20 cellular contexts compared by ENCODE assay signal in the genomic region with DNA sequence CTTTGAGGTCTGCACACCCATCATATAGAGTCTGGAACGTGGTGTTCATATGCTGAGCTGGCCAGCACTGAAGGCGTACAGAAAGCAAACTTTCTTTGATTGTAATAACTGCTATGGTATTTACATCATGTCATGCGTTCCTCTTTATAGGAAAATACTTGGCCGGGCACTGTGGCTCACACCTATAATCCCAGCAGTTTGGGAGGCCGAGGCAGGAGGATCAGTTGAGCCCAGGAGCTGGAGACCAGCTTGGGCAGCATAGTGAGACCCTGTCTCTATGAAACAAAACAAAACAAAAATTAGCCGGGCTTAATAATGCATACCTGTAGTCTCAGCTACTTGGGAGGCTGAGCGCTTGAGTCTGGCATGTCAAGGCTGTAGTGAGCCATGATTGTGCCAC. TPM values are rescaled to one million over a fixed set of nuclear protein-coding genes. Genes with fewer than 3 reads are reported as not detected.
DNase-seq lines count a peak whose midpoint lies in the region; ATAC-seq, FAIRE-seq and TF ChIP-seq lines count a peak whose summit lies in the region.
"Had no signal": no experiment of that assay in that cellular context is flagged by ENCODE, and none has a peak within 500 bp of the region (broad histone marks: within the 10 kb centered on the region; RNA-seq: fewer than 3 reads in every experiment).

No MANE protein-coding gene starts in this region.

- no peak overlapping the region for H3K27ac ChIP-seq in HepG2 (ENCODE audit: extremely low read length, insufficient read depth, low read length)
- H3K27ac ChIP-seq in right lobe of liver, result no peak overlapping the region
- H3K27ac ChIP-seq: 22Rv1; A549; BLaER1 treated with 17β-estradiol and CSF1 and Interleukin-3, amounts not matched to agents 10 nM and 100 nM; GM23248 had no signal

- H3K36me3 ChIP-seq in HepG2 (replicated peaks in 1 of 2; ENCODE audit: control insufficient read depth in 1 of 2, insufficient read depth in 2 of 2, low read length in 2 of 2) (peaks cover 5 to 6% of the 10 kb centered on the region in 2 experiments; a peak in 2 of 5 replicates), right lobe of liver (peaks cover 0 to 10% (median 4%) of the 10 kb centered on the region in 4 donors)

- H3K36me3 Mint-ChIP-seq in neural crest cell (ENCODE audit: low read depth), result peaks cover 7% of the 10 kb centered on the region
- peaks cover 16 to 21% of the 10 kb centered on the region in 2 donors for H3K36me3 Mint-ChIP-seq in stimulated activated naive B cell treated with anti-CD40 and anti-IgM and Interleukin-4, amounts not matched to agents 10 μg/mL and 1 μg/mL and 100 μg/mL, for 72 hours
- H3K36me3 Mint-ChIP-seq: IgD-negative memory B cell had no signal

- peaks cover 64% of the 10 kb centered on the region for H3K4me1 ChIP-seq in HepG2 (ENCODE audit: insufficient read depth, low read length)
- H3K4me1 ChIP-seq in right lobe of liver, result peaks cover 0 to 19% (median 4%) of the 10 kb centered on the region in 4 donors

- no peaks in the 10 kb centered on the region for H4K20me1 ChIP-seq in HepG2 (ENCODE audit: insufficient read depth, low read length)

- no peak overlapping the region for H3K27ac Mint-ChIP-seq in neural crest cell (ENCODE audit: unreplicated experiment)
- peak overlapping the region; percentile 25 for H3K27ac Mint-ChIP-seq in stimulated activated naive B cell treated with anti-CD40 and anti-IgM and Interleukin-4, amounts not matched to agents 10 μg/mL and 1 μg/mL and 100 μg/mL, for 72 hours
- H3K27ac Mint-ChIP-seq: CD8-positive, alpha-beta T cell had no signal

- no peak overlapping the region for H2AFZ ChIP-seq in HepG2 (ENCODE audit: low read length)
- H2AFZ ChIP-seq: GM23248 had no signal

- peaks cover 35% of the 10 kb centered on the region for H3K4me1 Mint-ChIP-seq in neural crest cell
- H3K4me1 Mint-ChIP-seq in stimulated activated naive B cell treated with anti-CD40 and anti-IgM and Interleukin-4, amounts not matched to agents 10 μg/mL and 1 μg/mL and 100 μg/mL, for 72 hours, result peaks cover 34 to 55% of the 10 kb centered on the region in 2 donors

- intact Hi-C loops in HepG2 (cut with micrococcal nuclease; ENCODE audit: unreplicated experiment), result no loop called here
- intact Hi-C loops in right lobe of liver (cut with DNase I), result no loop called here

- H3K27me3 ChIP-seq in HepG2 (ENCODE audit: control insufficient read depth in 1 of 2, insufficient read depth in 2 of 2, low read length in 2 of 2) (no peaks in the 10 kb centered on the region), right lobe of liver (no peaks in the 10 kb centered on the region)

- 95% methylated on average over 7 of the region's 7 CpGs for WGBS in HepG2 (ENCODE audit: low lambda C conversion rate)
- WGBS in right lobe of liver (ENCODE audit: insufficient coverage, low coverage, low lambda C conversion rate, missing lambda C conversion rate), result 88% methylated on average over 7 of the region's 7 CpGs

- DNase-seq in HepG2 (ENCODE audit: low spot score), result no peak
- no peak for DNase-seq in right lobe of liver
- no peak for DNase-seq in neural crest cell (ENCODE audit: low read depth, low spot score)
- no peak for DNase-seq in stimulated activated naive B cell treated with anti-CD40 and anti-IgM and Interleukin-4, amounts not matched to agents 10 μg/mL and 1 μg/mL and 100 μg/mL, for 72 hours
- no peak for DNase-seq in NCI-H1930 (lab: John Stamatoyannopoulos, UW)
- no peak for DNase-seq in ecto neural progenitor cell (ENCODE audit: low spot score)
- DNase-seq in SHP77 (lab: John Stamatoyannopoulos, UW), result no peak
- DNase-seq: Calu3; CD8-positive, alpha-beta T cell; DND-41; GM23248; KBM-7 had no signal

- H3K79me2 ChIP-seq in HepG2 (ENCODE audit: insufficient read depth, low read length), result no peaks in the 10 kb centered on the region

- no peaks in the 10 kb centered on the region for H3K9me3 ChIP-seq in HepG2 (ENCODE audit: low read length)
- H3K9me3 ChIP-seq in right lobe of liver, result no peaks in the 10 kb centered on the region
- H3K9me3 ChIP-seq: A549; BLaER1 treated with 17β-estradiol and CSF1 and Interleukin-3, amounts not matched to agents 10 nM and 100 nM; HAP-1 had no signal

- no peak overlapping the region for H3K4me3 ChIP-seq in HepG2 (replicated peaks in 1 of 3; ENCODE audit: insufficient read depth in 1 of 3, low read depth in 2 of 3, low read length in 3 of 3)
- no peak overlapping the region for H3K4me3 ChIP-seq in right lobe of liver
- H3K4me3 ChIP-seq: A549; BLaER1 treated with 17β-estradiol and CSF1 and Interleukin-3, amounts not matched to agents 10 nM and 100 nM; GM23248; HAP-1 had no signal

- H3K4me3 Mint-ChIP-seq in neural crest cell, result peak overlapping the region; percentile 68
- H3K4me3 Mint-ChIP-seq in stimulated activated naive B cell treated with anti-CD40 and anti-IgM and Interleukin-4, amounts not matched to agents 10 μg/mL and 1 μg/mL and 100 μg/mL, for 72 hours, result no peak overlapping the region
- H3K4me3 Mint-ChIP-seq: CD8-positive, alpha-beta T cell had no signal

- TF ChIP-seq EP300 in HepG2 (IDR thresholded peaks at IDR 0.05; ENCODE audit: low read depth in 2 of 2, low read length in 2 of 2) (no peak), HepG2 (CRISPR knock-in tag; IDR thresholded peaks at IDR 0.05; ENCODE audit: borderline replicate concordance) (no peak)

- TF ChIP-seq POLR2A in HepG2 (IDR thresholded peaks at IDR 0.05; ENCODE audit: insufficient read depth in 1 of 2, low read depth in 2 of 2, low read length in 2 of 2) (no peak), right lobe of liver (IDR thresholded peaks at IDR 0.05) (no peak)

- TF ChIP-seq CTCF in HepG2 (CRISPR knock-in tag; IDR thresholded peaks at IDR 0.05) (no peak), right lobe of liver (IDR thresholded peaks at IDR 0.05) (no peak), neural crest cell (conservative IDR thresholded peaks at IDR 0.05) (no peak)

- H3K9me3 Mint-ChIP-seq in neural crest cell, result no peaks in the 10 kb centered on the region
- H3K9me3 Mint-ChIP-seq in stimulated activated naive B cell treated with anti-CD40 and anti-IgM and Interleukin-4, amounts not matched to agents 10 μg/mL and 1 μg/mL and 100 μg/mL, for 72 hours, result no peaks in the 10 kb centered on the region
- H3K9me3 Mint-ChIP-seq: CD8-positive, alpha-beta T cell; IgD-negative memory B cell had no signal

- POLR2A ChIA-PET in HepG2 (lab: Yijun Ruan, JAX), result interaction anchor here (3.7 kb wide), 1 partner anchor 15 kb away, joined by 17 read pairs; the partner anchor contains the start of gene PPIB

- TF ChIP-seq RAD21 in HepG2 (CRISPR knock-in tag; IDR thresholded peaks at IDR 0.05), result no peak

- no peak overlapping the region for H3K9ac ChIP-seq in HepG2 (ENCODE audit: insufficient read depth, low read depth, low read length)
- H3K9ac ChIP-seq: BLaER1 treated with 17β-estradiol and CSF1 and Interleukin-3, amounts not matched to agents 10 nM and 100 nM; GM23248 had no signal

- no TSS peak for BruUV-seq in HepG2 (replicated peaks; lab: Mats Ljungman, UMichigan)

- in situ Hi-C loops in HepG2 (cut with HindIII; ENCODE audit: extremely low pct_ligation_motif_present, low pct_unique_long_range_greater_than_20kb), result no loop called here

- ATAC-seq in HepG2 (no peak), right lobe of liver (no peak)
- ATAC-seq in stimulated activated naive B cell treated with anti-CD40 and anti-IgM and Interleukin-4, amounts not matched to agents 10 μg/mL and 1 μg/mL and 100 μg/mL, for 72 hours (replicated peaks), result no peak
- ATAC-seq: A549; CD8-positive, alpha-beta T cell had no signal

- H3K27me3 Mint-ChIP-seq in neural crest cell (ENCODE audit: low read depth), result peaks cover 23% of the 10 kb centered on the region
- H3K27me3 Mint-ChIP-seq in stimulated activated naive B cell treated with anti-CD40 and anti-IgM and Interleukin-4, amounts not matched to agents 10 μg/mL and 1 μg/mL and 100 μg/mL, for 72 hours, result no peaks in the 10 kb centered on the region
- H3K27me3 Mint-ChIP-seq: IgD-negative memory B cell had no signal

- CTCF ChIA-PET in HepG2 (lab: Yijun Ruan, JAX; ENCODE audit: low intra/inter-chr PET ratio, low total read pairs), result no interaction called here

- FAIRE-seq in HepG2 (lab: Jason Lieb, UNC), result no peak
- FAIRE-seq: A549, G401.6, GM12891, HTR-8/SVneo had no signal

- H3K4me2 ChIP-seq in HepG2 (ENCODE audit: low read depth, low read length), result no peak overlapping the region
- H3K4me2 ChIP-seq: A549 had no signal

RNA-seq across cellular contexts. Expression of gene SNX22, which starts 3.4 kb away (rescaled TPM):
- 3.1 and 5.5 TPM in 2 replicates for total RNA-seq in HepG2 (2016; rRNA removed; fragmentation: Illumina TruSeq; extraction: Trizol)
- total RNA-seq in HepG2 (2016; cell fraction: cytosol; rRNA removed; fragmentation: Illumina TruSeq; extraction: Trizol; ENCODE audit: low read depth), result 1.2 TPM in 2 replicates
- 3.8 and 4.8 TPM in 2 replicates for total RNA-seq in HepG2 (2016; cell fraction: insoluble cytoplasmic fraction; rRNA removed; fragmentation: Illumina TruSeq; extraction: Trizol)
- total RNA-seq in HepG2 (2016; cell fraction: membrane; rRNA removed; fragmentation: Illumina TruSeq; extraction: Trizol), result 1.7 and 2.0 TPM in 2 replicates
- 5.3 and 5.7 TPM in 2 replicates for total RNA-seq in HepG2 (2016; cell fraction: nucleus; rRNA removed; fragmentation: Illumina TruSeq; extraction: Trizol)
- polyA plus RNA-seq in HepG2 (2011; rRNA removed), result 2.3 and 2.4 TPM in 2 replicates
- polyA plus RNA-seq in HepG2 (2011; cell fraction: cytosol; rRNA removed), result 1.00 and 1.3 TPM in 2 replicates
- 10.3 and 12.4 TPM in 2 replicates for polyA plus RNA-seq in HepG2 (2011; cell fraction: nucleus; rRNA removed)
- 2.3 and 2.6 TPM in 2 replicates for polyA plus RNA-seq in HepG2 (2012)
- 1.4 TPM in 2 replicates for polyA plus RNA-seq in HepG2 (2016; cell fraction: cytosol; fragmentation: Illumina TruSeq; extraction: Trizol; ENCODE audit: low read depth)
- polyA plus RNA-seq in HepG2 (2016; cell fraction: insoluble cytoplasmic fraction; fragmentation: Illumina TruSeq; extraction: Trizol; ENCODE audit: low read depth), result 3.3 and 4.2 TPM in 2 replicates
- polyA plus RNA-seq in HepG2 (2016; cell fraction: membrane; fragmentation: Illumina TruSeq; extraction: Trizol; ENCODE audit: low read depth), result 1.9 and 2.2 TPM in 2 replicates
- 11.9 and 12.0 TPM in 2 replicates for polyA plus RNA-seq in HepG2 (2016; cell fraction: nucleus; fragmentation: Illumina TruSeq; extraction: Trizol; ENCODE audit: insufficient read depth, low read depth)
- 0.68 and 5.4 TPM in 2 replicates for polyA minus RNA-seq in HepG2 (2011; rRNA and poly(A)+ RNA removed; ENCODE audit: low replicate concordance)
- 0.40 and 1.1 TPM in 2 replicates for polyA minus RNA-seq in HepG2 (2011; cell fraction: cytosol; rRNA and poly(A)+ RNA removed)
- polyA minus RNA-seq in HepG2 (2011; cell fraction: nucleus; rRNA and poly(A)+ RNA removed), result 7.0 TPM in 2 replicates
- 1 to 10 TPM in 5 of 6 experiments, under 1 TPM in 1; 0.43 to 4.2 (median 1.6) TPM for total RNA-seq in right lobe of liver
- total RNA-seq in neural crest cell, result 12.7 and 12.9 TPM in 2 replicates
- total RNA-seq: GM23248 had no signal

RNA-seq across cellular contexts. Expression of gene PPIB, which starts 14.7 kb away (rescaled TPM):
- 476 and 882 TPM in 2 replicates for total RNA-seq in HepG2 (2016; rRNA removed; fragmentation: Illumina TruSeq; extraction: Trizol)
- 310 and 329 TPM in 2 replicates for total RNA-seq in HepG2 (2016; cell fraction: cytosol; rRNA removed; fragmentation: Illumina TruSeq; extraction: Trizol; ENCODE audit: low read depth)
- 469 and 893 TPM in 2 replicates for total RNA-seq in HepG2 (2016; cell fraction: insoluble cytoplasmic fraction; rRNA removed; fragmentation: Illumina TruSeq; extraction: Trizol)
- total RNA-seq in HepG2 (2016; cell fraction: membrane; rRNA removed; fragmentation: Illumina TruSeq; extraction: Trizol), result 263 and 284 TPM in 2 replicates
- 653 and 716 TPM in 2 replicates for total RNA-seq in HepG2 (2016; cell fraction: nucleus; rRNA removed; fragmentation: Illumina TruSeq; extraction: Trizol)
- 720 and 780 TPM in 2 replicates for polyA plus RNA-seq in HepG2 (2011; rRNA removed)
- 860 and 980 TPM in 2 replicates for polyA plus RNA-seq in HepG2 (2011; cell fraction: cytosol; rRNA removed)
- 242 and 249 TPM in 2 replicates for polyA plus RNA-seq in HepG2 (2011; cell fraction: nucleus; rRNA removed)
- 536 and 675 TPM in 2 replicates for polyA plus RNA-seq in HepG2 (2012)
- polyA plus RNA-seq in HepG2 (2016; cell fraction: cytosol; fragmentation: Illumina TruSeq; extraction: Trizol; ENCODE audit: low read depth), result 356 and 376 TPM in 2 replicates
- 548 and 588 TPM in 2 replicates for polyA plus RNA-seq in HepG2 (2016; cell fraction: insoluble cytoplasmic fraction; fragmentation: Illumina TruSeq; extraction: Trizol; ENCODE audit: low read depth)
- 269 and 288 TPM in 2 replicates for polyA plus RNA-seq in HepG2 (2016; cell fraction: membrane; fragmentation: Illumina TruSeq; extraction: Trizol; ENCODE audit: low read depth)
- 1,346 and 1,446 TPM in 2 replicates for polyA plus RNA-seq in HepG2 (2016; cell fraction: nucleus; fragmentation: Illumina TruSeq; extraction: Trizol; ENCODE audit: insufficient read depth, low read depth)
- 378 and 425 TPM in 2 replicates for polyA minus RNA-seq in HepG2 (2011; rRNA and poly(A)+ RNA removed; ENCODE audit: low replicate concordance)
- polyA minus RNA-seq in HepG2 (2011; cell fraction: cytosol; rRNA and poly(A)+ RNA removed), result 221 and 246 TPM in 2 replicates
- polyA minus RNA-seq in HepG2 (2011; cell fraction: nucleus; rRNA and poly(A)+ RNA removed), result 88.7 and 104 TPM in 2 replicates
- 100 to 1,000 TPM; 276 to 535 (median 474) TPM for total RNA-seq in right lobe of liver
- total RNA-seq in neural crest cell, result 398 and 406 TPM in 2 replicates

RNA-seq across cellular contexts. Expression of gene SNX1, which starts 52.4 kb away (rescaled TPM):
- total RNA-seq in HepG2 (2016; rRNA removed; fragmentation: Illumina TruSeq; extraction: Trizol) (29.3 and 58.2 TPM in 2 replicates), right lobe of liver (10 to 100 TPM; 40.7 to 71.1 (median 59.8) TPM), neural crest cell (104 and 131 TPM in 2 replicates)
- total RNA-seq in HepG2 (2016; cell fraction: cytosol; rRNA removed; fragmentation: Illumina TruSeq; extraction: Trizol; ENCODE audit: low read depth), result 12.4 and 14.5 TPM in 2 replicates
- total RNA-seq in HepG2 (2016; cell fraction: insoluble cytoplasmic fraction; rRNA removed; fragmentation: Illumina TruSeq; extraction: Trizol), result 28.7 and 54.5 TPM in 2 replicates
- total RNA-seq in HepG2 (2016; cell fraction: membrane; rRNA removed; fragmentation: Illumina TruSeq; extraction: Trizol), result 20.0 and 22.0 TPM in 2 replicates
- total RNA-seq in HepG2 (2016; cell fraction: nucleus; rRNA removed; fragmentation: Illumina TruSeq; extraction: Trizol), result 37.1 and 41.6 TPM in 2 replicates
- 60.1 and 63.5 TPM in 2 replicates for polyA plus RNA-seq in HepG2 (2011; rRNA removed)
- 48.1 and 49.3 TPM in 2 replicates for polyA plus RNA-seq in HepG2 (2011; cell fraction: cytosol; rRNA removed)
- polyA plus RNA-seq in HepG2 (2011; cell fraction: nucleus; rRNA removed), result 116 and 118 TPM in 2 replicates
- polyA plus RNA-seq in HepG2 (2012), result 46.7 and 52.1 TPM in 2 replicates
- polyA plus RNA-seq in HepG2 (2016; cell fraction: cytosol; fragmentation: Illumina TruSeq; extraction: Trizol; ENCODE audit: low read depth), result 14.2 and 16.4 TPM in 2 replicates
- polyA plus RNA-seq in HepG2 (2016; cell fraction: insoluble cytoplasmic fraction; fragmentation: Illumina TruSeq; extraction: Trizol; ENCODE audit: low read depth), result 117 and 119 TPM in 2 replicates
- 22.7 and 27.4 TPM in 2 replicates for polyA plus RNA-seq in HepG2 (2016; cell fraction: membrane; fragmentation: Illumina TruSeq; extraction: Trizol; ENCODE audit: low read depth)
- polyA plus RNA-seq in HepG2 (2016; cell fraction: nucleus; fragmentation: Illumina TruSeq; extraction: Trizol; ENCODE audit: insufficient read depth, low read depth), result 118 and 124 TPM in 2 replicates
- 89.7 and 117 TPM in 2 replicates for polyA minus RNA-seq in HepG2 (2011; rRNA and poly(A)+ RNA removed; ENCODE audit: low replicate concordance)
- 36.7 and 43.3 TPM in 2 replicates for polyA minus RNA-seq in HepG2 (2011; cell fraction: cytosol; rRNA and poly(A)+ RNA removed)
- 56.4 and 70.6 TPM in 2 replicates for polyA minus RNA-seq in HepG2 (2011; cell fraction: nucleus; rRNA and poly(A)+ RNA removed)

RNA-seq across cellular contexts. Expression of gene CIAO2A, which starts 54.5 kb away (rescaled TPM):
- 100 and 114 TPM in 2 replicates for total RNA-seq in HepG2 (2016; rRNA removed; fragmentation: Illumina TruSeq; extraction: Trizol)
- total RNA-seq in HepG2 (2016; cell fraction: cytosol; rRNA removed; fragmentation: Illumina TruSeq; extraction: Trizol; ENCODE audit: low read depth), result 117 and 120 TPM in 2 replicates
- 104 and 128 TPM in 2 replicates for total RNA-seq in HepG2 (2016; cell fraction: insoluble cytoplasmic fraction; rRNA removed; fragmentation: Illumina TruSeq; extraction: Trizol)
- 188 and 189 TPM in 2 replicates for total RNA-seq in HepG2 (2016; cell fraction: membrane; rRNA removed; fragmentation: Illumina TruSeq; extraction: Trizol)
- total RNA-seq in HepG2 (2016; cell fraction: nucleus; rRNA removed; fragmentation: Illumina TruSeq; extraction: Trizol), result 45.9 and 47.2 TPM in 2 replicates
- 60.7 and 83.0 TPM in 2 replicates for polyA plus RNA-seq in HepG2 (2011; rRNA removed)
- polyA plus RNA-seq in HepG2 (2011; cell fraction: cytosol; rRNA removed), result 47.8 and 57.9 TPM in 2 replicates
- polyA plus RNA-seq in HepG2 (2011; cell fraction: nucleus; rRNA removed), result 10.1 and 17.2 TPM in 2 replicates
- 66.7 and 86.2 TPM in 2 replicates for polyA plus RNA-seq in HepG2 (2012)
- 136 and 156 TPM in 2 replicates for polyA plus RNA-seq in HepG2 (2016; cell fraction: cytosol; fragmentation: Illumina TruSeq; extraction: Trizol; ENCODE audit: low read depth)
- polyA plus RNA-seq in HepG2 (2016; cell fraction: insoluble cytoplasmic fraction; fragmentation: Illumina TruSeq; extraction: Trizol; ENCODE audit: low read depth), result 144 and 157 TPM in 2 replicates
- 185 and 196 TPM in 2 replicates for polyA plus RNA-seq in HepG2 (2016; cell fraction: membrane; fragmentation: Illumina TruSeq; extraction: Trizol; ENCODE audit: low read depth)
- polyA plus RNA-seq in HepG2 (2016; cell fraction: nucleus; fragmentation: Illumina TruSeq; extraction: Trizol; ENCODE audit: insufficient read depth, low read depth), result 78.4 and 88.1 TPM in 2 replicates
- polyA minus RNA-seq in HepG2 (2011; rRNA and poly(A)+ RNA removed; ENCODE audit: low replicate concordance), result 5.8 and 12.6 TPM in 2 replicates
- 13.1 and 13.5 TPM in 2 replicates for polyA minus RNA-seq in HepG2 (2011; cell fraction: cytosol; rRNA and poly(A)+ RNA removed)
- 11.3 and 13.7 TPM in 2 replicates for polyA minus RNA-seq in HepG2 (2011; cell fraction: nucleus; rRNA and poly(A)+ RNA removed)
- 100 to 1,000 TPM in 4 of 6 experiments, 10 to 100 TPM in 2; 84.2 to 186 (median 126) TPM for total RNA-seq in right lobe of liver
- 66.1 and 66.2 TPM in 2 replicates for total RNA-seq in neural crest cell
